ENCODE assay signal across 31 cellular contexts in genomic region chr6:141024526-141024925, GRCh38.
"Had no signal": no experiment of that assay in that cellular context is flagged by ENCODE, and none has a peak within 500 bp of the region (broad histone marks: within the 10 kb centered on the region; RNA-seq: fewer than 3 reads in every experiment).

No MANE protein-coding gene starts in this region.

- DNase-seq: activated CD4-positive, alpha-beta T cell treated with anti-CD3 and anti-CD28 coated beads for 36 hours; activated CD4-positive, CD25-positive, alpha-beta regulatory T cell; activated CD8-positive, alpha-beta memory T cell treated with anti-CD3 and anti-CD28 coated beads, Interleukin-2, amount 10 ng/mL, durations not matched to agents 7 days and 5 days; activated CD8-positive, alpha-beta T cell treated with anti-CD3 and anti-CD28 coated beads, Interleukin-2, amount 10 ng/mL, durations not matched to agents 7 days and 5 days; activated naive CD4-positive, alpha-beta T cell; activated T-cell treated with anti-CD3 and anti-CD28 coated beads for 4 hours; activated T-cell treated with anti-CD3 and anti-CD28 coated beads, Interleukin-2, amount 50 U/mL, for 72 hours; anterior cingulate cortex; dorsolateral prefrontal cortex; effector memory CD4-positive, alpha-beta T cell; erythroblast; gastrocnemius medialis; glutamatergic neuron; islet precursor cell; left cardiac atrium; natural killer cell; occipital lobe; psoas muscle; sigmoid colon; stimulated activated CD4-positive, alpha-beta T cell treated with anti-CD3 and anti-CD28 coated beads, Interleukin-15, amount 100 ng/mL, for 24 hours; stimulated activated CD4-positive, alpha-beta T cell treated with anti-CD3 and anti-CD28 coated beads, Interleukin-2, amount 100 ng/mL, for 24 hours; stimulated activated naive B cell treated with anti-CD40 and anti-IgM and Interleukin-4, amounts not matched to agents 10 μg/mL and 1 μg/mL and 100 μg/mL, for 72 hours; T-helper 1 cell; tibial artery; upper lobe of right lung had no signal

- ATAC-seq: activated CD4-positive, alpha-beta T cell treated with anti-CD3 and anti-CD28 coated beads for 36 hours; activated CD8-positive, alpha-beta memory T cell treated with anti-CD3 and anti-CD28 coated beads, Interleukin-2, amount 10 ng/mL, durations not matched to agents 7 days and 5 days; activated CD8-positive, alpha-beta T cell treated with anti-CD3 and anti-CD28 coated beads, Interleukin-2, amount 10 ng/mL, durations not matched to agents 7 days and 5 days; activated T-cell treated with anti-CD3 and anti-CD28 coated beads, Interleukin-2, amount 50 U/mL, for 72 hours; gastrocnemius medialis; left cardiac atrium; natural killer cell; psoas muscle; stimulated activated naive B cell treated with anti-CD40 and anti-IgM and Interleukin-4, amounts not matched to agents 10 μg/mL and 1 μg/mL and 100 μg/mL, for 72 hours; upper lobe of right lung had no signal

- H3K36me3 Mint-ChIP-seq: activated CD8-positive, alpha-beta memory T cell treated with anti-CD3 and anti-CD28 coated beads, Interleukin-2, amount 10 ng/mL, durations not matched to agents 7 days and 5 days; activated naive CD8-positive, alpha-beta T cell; memory B cell; natural killer cell; neural progenitor cell; stimulated activated naive B cell treated with anti-CD40 and anti-IgM and Interleukin-4, amounts not matched to agents 10 μg/mL and 1 μg/mL and 100 μg/mL, for 72 hours had no signal

- H3K4me3 ChIP-seq: dorsolateral prefrontal cortex, gastrocnemius medialis, neural progenitor cell, psoas muscle, sigmoid colon, suprapubic skin, tibial artery, upper lobe of right lung had no signal

- H3K9me3 Mint-ChIP-seq: activated T-cell treated with anti-CD3 and anti-CD28 coated beads, Interleukin-2, amount 50 U/mL, for 72 hours; central memory CD8-positive, alpha-beta T cell; memory B cell; neural progenitor cell; T-helper 2 cell treated with Interferon-gamma antibody and Interleukin-4, amounts not matched to agents 5 μg/mL and 100 μg/mL, for 36 hours had no signal

- H3K27ac Mint-ChIP-seq: activated CD4-positive, alpha-beta T cell treated with anti-CD3 and anti-CD28 coated beads for 36 hours; activated CD8-positive, alpha-beta memory T cell treated with anti-CD3 and anti-CD28 coated beads, Interleukin-2, amount 10 ng/mL, durations not matched to agents 7 days and 5 days; activated CD8-positive, alpha-beta T cell treated with anti-CD3 and anti-CD28 coated beads, Interleukin-2, amount 10 ng/mL, durations not matched to agents 7 days and 5 days; activated naive CD8-positive, alpha-beta T cell; activated T-cell treated with anti-CD3 and anti-CD28 coated beads, Interleukin-2, amount 50 U/mL, for 72 hours; memory B cell; natural killer cell; neural progenitor cell; stimulated activated naive B cell treated with anti-CD40 and anti-IgM and Interleukin-4, amounts not matched to agents 10 μg/mL and 1 μg/mL and 100 μg/mL, for 72 hours; T-helper 2 cell treated with Interferon-gamma antibody and Interleukin-4, amounts not matched to agents 5 μg/mL and 100 μg/mL, for 36 hours had no signal
